25 cellular contexts compared by ENCODE assay signal in genomic region chr2:25410370-25410769, GRCh38.
DNase-seq lines count a peak whose midpoint lies in the region; ATAC-seq and TF ChIP-seq lines count a peak whose summit lies in the region.
"Had no signal": no experiment of that assay in that cellular context is flagged by ENCODE, and none has a peak within 500 bp of the region (broad histone marks: within the 10 kb centered on the region; RNA-seq: fewer than 3 reads in every experiment).

No MANE protein-coding gene starts in this region.

- no peaks in the 10 kb centered on the region for H3K36me3 Mint-ChIP-seq in memory B cell

- peak; percentile 46 for ATAC-seq in GM19395 (IDR thresholded peaks at IDR 0.05; ENCODE audit: unreplicated experiment)
- peak; percentile 46 for ATAC-seq in HG03442 (IDR thresholded peaks at IDR 0.05; ENCODE audit: unreplicated experiment)
- peak; percentile 64 for ATAC-seq in memory B cell (ENCODE audit: low read depth)
- no peak for ATAC-seq in GM19328 (IDR thresholded peaks at IDR 0.05; ENCODE audit: unreplicated experiment)
- no peak for ATAC-seq in Right ventricle myocardium superior (ENCODE audit: poor library complexity)
- ATAC-seq: heart left ventricle, Right ventricle myocardium inferior had no signal

- H3K4me3 ChIP-seq in GM12865 (ENCODE audit: low read depth, low read length): peak overlapping the region; percentile 20
- H3K4me3 ChIP-seq: breast epithelium, HAP-1, heart left ventricle, PC-9 had no signal

- intact Hi-C loops in Right ventricle myocardium superior (cut with DNase I): no loop called here

- H3K27ac Mint-ChIP-seq in memory B cell: peak overlapping the region; percentile 87
- H3K27ac Mint-ChIP-seq: activated CD4-positive, alpha-beta T cell treated with anti-CD3 and anti-CD28 coated beads, Interleukin-2, amount 10 ng/mL, durations not matched to agents 24 days and 14 days; activated naive CD4-positive, alpha-beta T cell treated with anti-CD3 and anti-CD28 coated beads, Interleukin-2, amount 10 ng/mL, durations not matched to agents 7 days and 5 days had no signal

- H3K4me3 Mint-ChIP-seq in memory B cell: peak overlapping the region; percentile 46
- H3K4me3 Mint-ChIP-seq: activated CD4-positive, alpha-beta T cell treated with anti-CD3 and anti-CD28 coated beads, Interleukin-2, amount 10 ng/mL, durations not matched to agents 24 days and 14 days; activated naive CD4-positive, alpha-beta T cell treated with anti-CD3 and anti-CD28 coated beads, Interleukin-2, amount 10 ng/mL, durations not matched to agents 7 days and 5 days; nephron progenitor cell had no signal

- no peaks in the 10 kb centered on the region for H3K27me3 Mint-ChIP-seq in memory B cell
- H3K27me3 Mint-ChIP-seq: activated CD4-positive, alpha-beta T cell treated with anti-CD3 and anti-CD28 coated beads, Interleukin-2, amount 10 ng/mL, durations not matched to agents 24 days and 14 days; activated naive CD4-positive, alpha-beta T cell treated with anti-CD3 and anti-CD28 coated beads, Interleukin-2, amount 10 ng/mL, durations not matched to agents 7 days and 5 days had no signal

- H3K4me1 Mint-ChIP-seq in memory B cell: peaks cover 43% of the 10 kb centered on the region
- H3K4me1 Mint-ChIP-seq: nephron progenitor cell had no signal

- DNase-seq in GM12865 (ENCODE audit: low read depth): peak; percentile 66
- DNase-seq in memory B cell (ENCODE audit: low spot score in 2 of 2): peak in 1 of 2 donors; percentile 42
- no peak for DNase-seq in Right ventricle myocardium superior
- no peak for DNase-seq in foreskin melanocyte
- DNase-seq: activated CD4-positive, alpha-beta T cell treated with anti-CD3 and anti-CD28 coated beads, Interleukin-2, amount 10 ng/mL, durations not matched to agents 24 days and 14 days; activated naive CD4-positive, alpha-beta T cell treated with anti-CD3 and anti-CD28 coated beads, Interleukin-2, amount 10 ng/mL, durations not matched to agents 7 days and 5 days; activated T-cell treated with anti-CD3 and anti-CD28 coated beads, Interleukin-2, amount 50 U/mL, for 48 hours; amygdala; Caco-2; DND-41; effector CD8-positive, alpha-beta T cell; heart left ventricle; NCI-H1092; NCI-H187; NCI-H2171; NCI-H524; nephron progenitor cell; PC-9; trophoblast cell had no signal

- no peak for TF ChIP-seq CTCF in GM12865 (IDR thresholded peaks at IDR 0.05; ENCODE audit: insufficient read depth, low read depth, low read length, missing control alignments)

- no peaks in the 10 kb centered on the region for H3K9me3 Mint-ChIP-seq in memory B cell
- H3K9me3 Mint-ChIP-seq: activated CD4-positive, alpha-beta T cell treated with anti-CD3 and anti-CD28 coated beads, Interleukin-2, amount 10 ng/mL, durations not matched to agents 24 days and 14 days had no signal

Comparison
In these comparisons a context has a peak if more than half of its experiments do, and no peak if none do; other contexts are left out.
1. ATAC-seq: peak in GM19395 (single experiment), HG03442 (single experiment) and memory B cell (single experiment); none in GM19328 (single experiment) and Right ventricle myocardium superior (single experiment).